In genomic region chr11:22163394-22163797, GRCh38 we compare ENCODE assay signal across 10 cellular contexts. TPM values are rescaled to one million over a fixed set of nuclear protein-coding genes. Genes with fewer than 3 reads are reported as not detected.
DNase-seq lines count a peak whose midpoint lies in the region; ATAC-seq and TF ChIP-seq lines count a peak whose summit lies in the region.
"Had no signal": no experiment of that assay in that cellular context is flagged by ENCODE, and none has a peak within 500 bp of the region (broad histone marks: within the 10 kb centered on the region; RNA-seq: fewer than 3 reads in every experiment).

No MANE protein-coding gene starts in this region.

- H3K27me3 Mint-ChIP-seq in Caco-2 (ENCODE audit: insufficient read depth, unreplicated experiment) = peaks cover 6% of the 10 kb centered on the region
- H3K27me3 Mint-ChIP-seq in activated CD8-positive, alpha-beta T cell treated with anti-CD3 and anti-CD28 coated beads for 36 hours = no peaks in the 10 kb centered on the region

- no TSS peak for BruUV-seq in Caco-2 (replicated peaks; lab: Mats Ljungman, UMichigan)

- no peaks in the 10 kb centered on the region for H3K4me1 Mint-ChIP-seq in Caco-2 (ENCODE audit: low read depth, unreplicated experiment)
- H3K4me1 Mint-ChIP-seq in activated CD8-positive, alpha-beta T cell treated with anti-CD3 and anti-CD28 coated beads for 36 hours (ENCODE audit: low read depth) = no peaks in the 10 kb centered on the region

- H3K9me3 Mint-ChIP-seq in Caco-2 (ENCODE audit: unreplicated experiment) = no peaks in the 10 kb centered on the region
- H3K9me3 Mint-ChIP-seq in activated CD8-positive, alpha-beta T cell treated with anti-CD3 and anti-CD28 coated beads for 36 hours = no peaks in the 10 kb centered on the region

- no peak overlapping the region for H3K27ac Mint-ChIP-seq in Caco-2 (ENCODE audit: unreplicated experiment)
- no peak overlapping the region for H3K27ac Mint-ChIP-seq in activated CD8-positive, alpha-beta T cell treated with anti-CD3 and anti-CD28 coated beads for 36 hours

- H3K27ac ChIP-seq in left lung (no peak overlapping the region), coronary artery (no peak overlapping the region)

- TF ChIP-seq CTCF in left lung (IDR thresholded peaks at IDR 0.05) = no peak
- TF ChIP-seq CTCF in Caco-2 (IDR thresholded peaks at IDR 0.05; ENCODE audit: insufficient read depth in 1 of 2, low read depth in 1 of 2, low read length in 1 of 2, severe bottlenecking in 1 of 2, unreplicated experiment in 1 of 2) = no peak
- no peak for TF ChIP-seq CTCF in coronary artery (IDR thresholded peaks at IDR 0.05)
- no peak for TF ChIP-seq CTCF in activated CD8-positive, alpha-beta T cell treated with anti-CD3 and anti-CD28 coated beads for 36 hours (IDR thresholded peaks at IDR 0.05)

- peak; percentile 21 for DNase-seq in Jurkat, Clone E6-1 (ENCODE audit: low read depth, low spot score)
- DNase-seq in left lung (peak in 1 of 2 donors; percentile 59), NCI-H526 treated with DMSO at 0.1 percent for 48 hours (lab: John Stamatoyannopoulos, UW) (no peak), Caco-2 (no peak), coronary artery (ENCODE audit: low spot score) (no peak)
- DNase-seq in activated CD8-positive, alpha-beta T cell treated with anti-CD3 and anti-CD28 coated beads for 36 hours = no peak
- DNase-seq: DMS153; stimulated activated naive CD4-positive, alpha-beta T cell treated with Interleukin-2 at 50 U/mL for 16 hours had no signal

- intact Hi-C loops in left lung (cut with DNase I) = loop anchor here in 1 of 2 donors (10.0 kb wide), 1 partner anchor 141 kb away; no protein-coding TSS in a partner anchor
- intact Hi-C loops in Caco-2 (cut with micrococcal nuclease; ENCODE audit: unreplicated experiment) = no loop called here
- intact Hi-C loops in activated CD8-positive, alpha-beta T cell treated with anti-CD3 and anti-CD28 coated beads for 36 hours (cut with micrococcal nuclease) = loop anchor here (10.0 kb wide), 1 partner anchor 141 kb away; no protein-coding TSS in a partner anchor

- H3K9me3 ChIP-seq in left lung (no peaks in the 10 kb centered on the region), Caco-2 (no peaks in the 10 kb centered on the region)

- ATAC-seq in GM18502 (IDR thresholded peaks at IDR 0.05; ENCODE audit: poor library complexity, unreplicated experiment) (peak; percentile 87), GM21737 (IDR thresholded peaks at IDR 0.05; ENCODE audit: unreplicated experiment) (peak; percentile 79), left lung (peak; percentile 81)
- ATAC-seq in activated CD8-positive, alpha-beta T cell treated with anti-CD3 and anti-CD28 coated beads for 36 hours = no peak

- no peak overlapping the region for H3K4me3 ChIP-seq in Jurkat, Clone E6-1 (ENCODE audit: low read length)
- H3K4me3 ChIP-seq in left lung = no peak overlapping the region
- H3K4me3 ChIP-seq in Caco-2 (ENCODE audit: low read depth, low read length) = no peak overlapping the region
- no peak overlapping the region for H3K4me3 ChIP-seq in coronary artery

- no peaks in the 10 kb centered on the region for H3K36me3 ChIP-seq in left lung
- no peaks in the 10 kb centered on the region for H3K36me3 ChIP-seq in Caco-2 (ENCODE audit: control insufficient read depth, insufficient read depth, low read length)

- CTCF ChIA-PET in Caco-2 (lab: Charles Lee) = no interaction called here
- CTCF ChIA-PET in activated CD8-positive, alpha-beta T cell treated with anti-CD3 and anti-CD28 coated beads for 36 hours (lab: Charles Lee) = no interaction called here

- POLR2A ChIA-PET in Caco-2 (lab: Charles Lee) = no interaction called here
- POLR2A ChIA-PET in activated CD8-positive, alpha-beta T cell treated with anti-CD3 and anti-CD28 coated beads for 36 hours (lab: Charles Lee) = no interaction called here

- peaks cover 0 to 6% of the 10 kb centered on the region in 2 donors for H3K4me1 ChIP-seq in left lung
- H3K4me1 ChIP-seq in Caco-2 = no peaks in the 10 kb centered on the region

- H3K27me3 ChIP-seq in left lung (no peaks in the 10 kb centered on the region), Caco-2 (replicated peaks; ENCODE audit: control insufficient read depth, insufficient read depth, low read length) (no peaks in the 10 kb centered on the region)

- H3K36me3 Mint-ChIP-seq in Caco-2 (ENCODE audit: insufficient read depth, unreplicated experiment) = no peaks in the 10 kb centered on the region
- no peaks in the 10 kb centered on the region for H3K36me3 Mint-ChIP-seq in activated CD8-positive, alpha-beta T cell treated with anti-CD3 and anti-CD28 coated beads for 36 hours (ENCODE audit: low read depth)

- H3K4me3 Mint-ChIP-seq in Caco-2 (ENCODE audit: unreplicated experiment) = no peak overlapping the region
- H3K4me3 Mint-ChIP-seq in activated CD8-positive, alpha-beta T cell treated with anti-CD3 and anti-CD28 coated beads for 36 hours = no peak overlapping the region

RNA-seq across cellular contexts. Expression of gene ANO5, which starts 29.5 kb away (rescaled TPM):
- 1.3 TPM for polyA plus RNA-seq in Jurkat, Clone E6-1 (2012; ENCODE audit: insufficient read depth, insufficient read length)
- 1 to 10 TPM; 2.8 to 4.6 TPM for total RNA-seq in left lung
- total RNA-seq in Caco-2 (2022) = not detected in 2 replicates
- not detected for total RNA-seq in activated CD8-positive, alpha-beta T cell treated with anti-CD3 and anti-CD28 coated beads for 36 hours
